Comparison of ENCODE assay signal across 32 cellular contexts in the genomic region with DNA sequence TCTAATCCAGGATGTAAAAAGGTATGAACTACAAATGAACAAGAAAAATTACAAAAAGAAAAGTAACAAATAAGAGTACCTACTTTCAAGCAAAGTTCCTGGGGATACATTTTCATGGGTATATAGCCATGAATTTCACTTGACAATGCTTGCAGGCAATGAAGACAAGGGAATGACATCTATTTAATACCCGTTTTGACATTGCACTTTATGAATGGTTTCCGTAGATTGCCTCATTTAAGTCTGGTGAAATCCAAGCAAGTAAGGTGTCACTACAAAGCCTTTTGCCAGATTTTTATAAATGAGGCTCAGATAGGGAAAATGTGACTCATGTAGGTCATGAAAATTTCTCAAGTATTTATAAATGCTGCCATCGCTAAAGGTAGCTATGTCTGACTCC.
DNase-seq lines count a peak whose midpoint lies in the region; TF ChIP-seq lines count a peak whose summit lies in the region.
"Had no signal": no experiment of that assay in that cellular context is flagged by ENCODE, and none has a peak within 500 bp of the region (broad histone marks: within the 10 kb centered on the region; RNA-seq: fewer than 3 reads in every experiment).

No MANE protein-coding gene starts in this region.

- no peak overlapping the region for H3K9ac ChIP-seq in neural cell (ENCODE audit: low read length)
- H3K9ac ChIP-seq: BLaER1; BLaER1 treated with 17β-estradiol and CSF1 and Interleukin-3, amounts not matched to agents 10 nM and 100 nM had no signal

- H3K9me2 ChIP-seq in neural cell (ENCODE audit: insufficient read depth, low read length) = no peaks in the 10 kb centered on the region

- no peak overlapping the region for H2AFZ ChIP-seq in neural cell (ENCODE audit: low read depth, low read length)

- TF ChIP-seq CTCF in neural cell (IDR thresholded peaks at IDR 0.05; ENCODE audit: poor library complexity, severe bottlenecking) (no peak), type B pancreatic cell (conservative IDR thresholded peaks at IDR 0.05) (no peak)

- H3K4me3 Mint-ChIP-seq in type B pancreatic cell = no peak overlapping the region
- H3K4me3 Mint-ChIP-seq: B cell; CD14-positive monocyte; CD4-positive, alpha-beta memory T cell; CD4-positive, alpha-beta T cell; CD4-positive, CD25-positive, alpha-beta regulatory T cell; CD8-positive, alpha-beta memory T cell; CD8-positive, alpha-beta T cell had no signal

- H3K36me3 ChIP-seq in neural cell (ENCODE audit: insufficient read depth, low read length) = no peaks in the 10 kb centered on the region
- H3K36me3 ChIP-seq: BE2C; BLaER1; BLaER1 treated with 17β-estradiol and CSF1 and Interleukin-3, amounts not matched to agents 10 nM and 100 nM had no signal

- no peaks in the 10 kb centered on the region for H3K27me3 ChIP-seq in neural cell (ENCODE audit: insufficient read depth, low read depth, low read length)
- H3K27me3 ChIP-seq: BE2C; BLaER1; BLaER1 treated with 17β-estradiol and CSF1 and Interleukin-3, amounts not matched to agents 10 nM and 100 nM had no signal

- H3K27ac ChIP-seq in neural cell (ENCODE audit: low read length) = no peak overlapping the region
- H3K27ac ChIP-seq: 22Rv1; A549; BLaER1; BLaER1 treated with 17β-estradiol and CSF1 and Interleukin-3, amounts not matched to agents 10 nM and 100 nM; C4-2B had no signal

- H3F3A ChIP-seq in neural cell (ENCODE audit: insufficient read depth, low read length, poor library complexity, severe bottlenecking) = no peaks in the 10 kb centered on the region

- DNase-seq in NCI-H226 (peak; percentile 1), putamen (ENCODE audit: low spot score) (peak; percentile 25), type B pancreatic cell (ENCODE audit: extremely low spot score, unreplicated experiment) (no peak), NCI-H774 (lab: John Stamatoyannopoulos, UW) (no peak), DMS79 (lab: John Stamatoyannopoulos, UW) (no peak)
- DNase-seq: 8988T; ACHN; AML-193; BE2C; C1 segment of cervical spinal cord; Caco-2; Calu3; CD4-positive, alpha-beta memory T cell; CD4-positive, alpha-beta T cell; CD4-positive, CD25-positive, alpha-beta regulatory T cell; CD8-positive, alpha-beta memory T cell; CD8-positive, alpha-beta T cell; COR-L47; DMS 273 treated with DMSO at 0.1 percent for 48 hours; DMS153; DMS53; DMS79 treated with DMSO at 0.1 percent for 48 hours; DND-41; EL had no signal

- TF ChIP-seq RAD21 in neural cell (conservative IDR thresholded peaks at IDR 0.05) = no peak

- no peak overlapping the region for H3K4me3 ChIP-seq in neural cell (ENCODE audit: low read length)
- H3K4me3 ChIP-seq: A549; BLaER1; BLaER1 treated with 17β-estradiol and CSF1 and Interleukin-3, amounts not matched to agents 10 nM and 100 nM had no signal

- H3K9me3 ChIP-seq in neural cell (ENCODE audit: low read length) = no peaks in the 10 kb centered on the region
- H3K9me3 ChIP-seq: A549; BE2C; BLaER1; BLaER1 treated with 17β-estradiol and CSF1 and Interleukin-3, amounts not matched to agents 10 nM and 100 nM; Caco-2 had no signal

- TF ChIP-seq EP300 in neural cell (conservative IDR thresholded peaks at IDR 0.05; ENCODE audit: poor library complexity, severe bottlenecking) = peak; percentile 52

- no peaks in the 10 kb centered on the region for H3K36me3 Mint-ChIP-seq in type B pancreatic cell
- H3K36me3 Mint-ChIP-seq: CD14-positive monocyte; CD4-positive, alpha-beta memory T cell; CD4-positive, CD25-positive, alpha-beta regulatory T cell; CD8-positive, alpha-beta memory T cell; CD8-positive, alpha-beta T cell had no signal

- H3K9me3 Mint-ChIP-seq in type B pancreatic cell = no peaks in the 10 kb centered on the region

- H3K4me1 Mint-ChIP-seq in type B pancreatic cell (ENCODE audit: unreplicated experiment) = no peaks in the 10 kb centered on the region
- H3K4me1 Mint-ChIP-seq: B cell; CD14-positive monocyte; CD4-positive, alpha-beta memory T cell; CD4-positive, CD25-positive, alpha-beta regulatory T cell; CD8-positive, alpha-beta memory T cell had no signal

- no peaks in the 10 kb centered on the region for H3K79me2 ChIP-seq in neural cell (replicated peaks; ENCODE audit: insufficient read depth, low read length)

- H3K27ac Mint-ChIP-seq in type B pancreatic cell = no peak overlapping the region
- H3K27ac Mint-ChIP-seq: B cell; CD14-positive monocyte; CD4-positive, alpha-beta memory T cell; CD4-positive, alpha-beta T cell; CD4-positive, CD25-positive, alpha-beta regulatory T cell; CD8-positive, alpha-beta memory T cell; CD8-positive, alpha-beta T cell had no signal

- no peak overlapping the region for H3K4me2 ChIP-seq in neural cell (ENCODE audit: low read length)
- H3K4me2 ChIP-seq: A549; BLaER1; BLaER1 treated with 17β-estradiol and CSF1 and Interleukin-3, amounts not matched to agents 10 nM and 100 nM had no signal

- peaks cover 52% of the 10 kb centered on the region for H3K27me3 Mint-ChIP-seq in type B pancreatic cell
- H3K27me3 Mint-ChIP-seq: B cell; CD4-positive, alpha-beta memory T cell; CD4-positive, alpha-beta T cell; CD4-positive, CD25-positive, alpha-beta regulatory T cell; CD8-positive, alpha-beta memory T cell had no signal

- no peaks in the 10 kb centered on the region for H4K20me1 ChIP-seq in neural cell (ENCODE audit: insufficient read depth)
- H4K20me1 ChIP-seq: BLaER1; BLaER1 treated with 17β-estradiol and CSF1 and Interleukin-3, amounts not matched to agents 10 nM and 100 nM had no signal

TF ChIP-seq in neural cell, 6 proteins besides CTCF, POLR2A, EP300 and RAD21:
- TF ChIP-seq EZH2 (IDR thresholded peaks at IDR 0.05; ENCODE audit: borderline replicate concordance, insufficient read depth, low read length, poor library complexity, severe bottlenecking) (no peak), POLR2AphosphoS5 (IDR thresholded peaks at IDR 0.05) (peak; percentile 69)

Comparison
In these comparisons a context has a peak if more than half of its experiments do, and no peak if none do; other contexts are left out.
1. DNase-seq: peak in NCI-H226 (single experiment) and putamen (single experiment); none in type B pancreatic cell (single experiment), NCI-H774 (single experiment) and DMS79 (single experiment).